ENCODE assay signal across 17 cellular contexts in the genomic region with DNA sequence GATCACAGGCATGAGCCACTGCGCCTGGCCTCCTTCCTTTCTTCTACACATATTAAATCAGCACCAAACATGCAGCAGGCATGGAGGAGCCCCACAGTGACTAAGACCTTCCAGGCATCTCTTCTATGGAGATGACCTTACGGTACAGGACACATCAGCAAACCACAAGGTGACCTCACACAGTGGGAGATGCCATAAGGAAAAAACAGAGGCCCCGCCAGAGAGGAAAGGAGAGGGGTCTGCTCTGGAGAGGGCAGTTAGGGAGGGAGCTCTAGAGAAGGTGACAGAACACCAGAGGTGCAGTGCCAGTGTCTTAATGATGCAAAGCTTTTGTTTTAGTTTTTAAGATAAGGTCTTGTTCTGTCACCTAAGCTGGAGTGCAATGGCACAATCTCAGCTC.
DNase-seq lines count a peak whose midpoint lies in the region; ATAC-seq and TF ChIP-seq lines count a peak whose summit lies in the region.
"Had no signal": no experiment of that assay in that cellular context is flagged by ENCODE, and none has a peak within 500 bp of the region (broad histone marks: within the 10 kb centered on the region; RNA-seq: fewer than 3 reads in every experiment).

No MANE protein-coding gene starts in this region.

- H3K27me3 Mint-ChIP-seq in activated naive CD4-positive, alpha-beta T cell treated with anti-CD3 and anti-CD28 coated beads, Interleukin-2, amount 50 U/mL, for 24 hours: peaks cover 9% of the 10 kb centered on the region
- H3K27me3 Mint-ChIP-seq in type B pancreatic cell: peaks cover 4% of the 10 kb centered on the region
- peaks cover 15 to 47% of the 10 kb centered on the region in 2 donors for H3K27me3 Mint-ChIP-seq in effector memory CD8-positive, alpha-beta T cell

- no peak for DNase-seq in activated naive CD4-positive, alpha-beta T cell treated with anti-CD3 and anti-CD28 coated beads, Interleukin-2, amount 50 U/mL, for 72 hours (ENCODE audit: low spot score in 2 of 2)
- DNase-seq in RPMI7951 (ENCODE audit: low read depth): peak; percentile 1
- peak; percentile 2 for DNase-seq in fibroblast of mammary gland (ENCODE audit: low read depth)
- DNase-seq in type B pancreatic cell (ENCODE audit: extremely low spot score, unreplicated experiment): peak; percentile 32
- DNase-seq in effector memory CD8-positive, alpha-beta T cell: no peak
- no peak for DNase-seq in hippocampal formation (lab: John Stamatoyannopoulos, UW)
- DNase-seq in DMS114 treated with DMSO at 0.1 percent for 48 hours (lab: John Stamatoyannopoulos, UW; ENCODE audit: unreplicated experiment): no peak
- DNase-seq: ACHN; Calu3; CD4-positive, CD25-positive, alpha-beta regulatory T cell; DMS153; DMS79 treated with DMSO at 0.1 percent for 48 hours; EL; GDM1 had no signal

- H3K4me3 ChIP-seq in fibroblast of mammary gland (ENCODE audit: control insufficient read depth, low read depth, low read length): no peak overlapping the region
- H3K4me3 ChIP-seq: BLaER1 treated with 17β-estradiol and CSF1 and Interleukin-3, amounts not matched to agents 10 nM and 100 nM had no signal

- H3K36me3 Mint-ChIP-seq in activated naive CD4-positive, alpha-beta T cell treated with anti-CD3 and anti-CD28 coated beads, Interleukin-2, amount 50 U/mL, for 24 hours: no peaks in the 10 kb centered on the region
- no peaks in the 10 kb centered on the region for H3K36me3 Mint-ChIP-seq in activated naive CD4-positive, alpha-beta T cell treated with anti-CD3 and anti-CD28 coated beads, Interleukin-2, amount 50 U/mL, for 72 hours
- no peaks in the 10 kb centered on the region for H3K36me3 Mint-ChIP-seq in type B pancreatic cell
- no peaks in the 10 kb centered on the region for H3K36me3 Mint-ChIP-seq in effector memory CD8-positive, alpha-beta T cell (ENCODE audit: insufficient read depth)
- H3K36me3 Mint-ChIP-seq: CD4-positive, CD25-positive, alpha-beta regulatory T cell had no signal

- no peak overlapping the region for H3K4me3 Mint-ChIP-seq in activated naive CD4-positive, alpha-beta T cell treated with anti-CD3 and anti-CD28 coated beads, Interleukin-2, amount 50 U/mL, for 24 hours
- no peak overlapping the region for H3K4me3 Mint-ChIP-seq in type B pancreatic cell
- no peak overlapping the region for H3K4me3 Mint-ChIP-seq in effector memory CD8-positive, alpha-beta T cell
- H3K4me3 Mint-ChIP-seq: CD4-positive, CD25-positive, alpha-beta regulatory T cell had no signal

- ATAC-seq in activated naive CD4-positive, alpha-beta T cell treated with anti-CD3 and anti-CD28 coated beads, Interleukin-2, amount 50 U/mL, for 72 hours: no peak
- no peak for ATAC-seq in effector memory CD8-positive, alpha-beta T cell (replicated peaks)
- ATAC-seq: HCT116 had no signal

- no peak for TF ChIP-seq CTCF in fibroblast of mammary gland (conservative IDR thresholded peaks at IDR 0.05; ENCODE audit: control insufficient read depth, insufficient read depth, low read depth, low read length)
- TF ChIP-seq CTCF in type B pancreatic cell (conservative IDR thresholded peaks at IDR 0.05): no peak

- H3K27ac Mint-ChIP-seq in activated naive CD4-positive, alpha-beta T cell treated with anti-CD3 and anti-CD28 coated beads, Interleukin-2, amount 50 U/mL, for 24 hours: peak overlapping the region; percentile 27
- no peak overlapping the region for H3K27ac Mint-ChIP-seq in activated naive CD4-positive, alpha-beta T cell treated with anti-CD3 and anti-CD28 coated beads, Interleukin-2, amount 50 U/mL, for 72 hours
- H3K27ac Mint-ChIP-seq in type B pancreatic cell: no peak overlapping the region
- H3K27ac Mint-ChIP-seq in effector memory CD8-positive, alpha-beta T cell: no peak overlapping the region
- H3K27ac Mint-ChIP-seq: CD4-positive, CD25-positive, alpha-beta regulatory T cell had no signal

- no peaks in the 10 kb centered on the region for H3K4me1 Mint-ChIP-seq in activated naive CD4-positive, alpha-beta T cell treated with anti-CD3 and anti-CD28 coated beads, Interleukin-2, amount 50 U/mL, for 24 hours
- H3K4me1 Mint-ChIP-seq in type B pancreatic cell (ENCODE audit: unreplicated experiment): peaks cover 9% of the 10 kb centered on the region
- H3K4me1 Mint-ChIP-seq in effector memory CD8-positive, alpha-beta T cell (ENCODE audit: low read depth in 2 of 2): no peaks in the 10 kb centered on the region
- H3K4me1 Mint-ChIP-seq: CD4-positive, CD25-positive, alpha-beta regulatory T cell had no signal

- H3K9me3 Mint-ChIP-seq in activated naive CD4-positive, alpha-beta T cell treated with anti-CD3 and anti-CD28 coated beads, Interleukin-2, amount 50 U/mL, for 24 hours: no peaks in the 10 kb centered on the region
- H3K9me3 Mint-ChIP-seq in activated naive CD4-positive, alpha-beta T cell treated with anti-CD3 and anti-CD28 coated beads, Interleukin-2, amount 50 U/mL, for 72 hours: no peaks in the 10 kb centered on the region
- H3K9me3 Mint-ChIP-seq in type B pancreatic cell: no peaks in the 10 kb centered on the region
- H3K9me3 Mint-ChIP-seq in effector memory CD8-positive, alpha-beta T cell: no peaks in the 10 kb centered on the region

Comparison
In these comparisons a context has a peak if more than half of its experiments do, and no peak if none do; other contexts are left out.
1. DNase-seq: peak in RPMI7951 (single experiment), fibroblast of mammary gland (single experiment) and type B pancreatic cell (single experiment); none in activated naive CD4-positive, alpha-beta T cell treated with anti-CD3 and anti-CD28 coated beads, Interleukin-2, amount 50 U/mL, for 72 hours (0 of 2), effector memory CD8-positive, alpha-beta T cell (0 of 3), hippocampal formation (0 of 2) and DMS114 treated with DMSO at 0.1 percent for 48 hours (single experiment).